1 cellular context compared by ENCODE assay signal in the genomic region with DNA sequence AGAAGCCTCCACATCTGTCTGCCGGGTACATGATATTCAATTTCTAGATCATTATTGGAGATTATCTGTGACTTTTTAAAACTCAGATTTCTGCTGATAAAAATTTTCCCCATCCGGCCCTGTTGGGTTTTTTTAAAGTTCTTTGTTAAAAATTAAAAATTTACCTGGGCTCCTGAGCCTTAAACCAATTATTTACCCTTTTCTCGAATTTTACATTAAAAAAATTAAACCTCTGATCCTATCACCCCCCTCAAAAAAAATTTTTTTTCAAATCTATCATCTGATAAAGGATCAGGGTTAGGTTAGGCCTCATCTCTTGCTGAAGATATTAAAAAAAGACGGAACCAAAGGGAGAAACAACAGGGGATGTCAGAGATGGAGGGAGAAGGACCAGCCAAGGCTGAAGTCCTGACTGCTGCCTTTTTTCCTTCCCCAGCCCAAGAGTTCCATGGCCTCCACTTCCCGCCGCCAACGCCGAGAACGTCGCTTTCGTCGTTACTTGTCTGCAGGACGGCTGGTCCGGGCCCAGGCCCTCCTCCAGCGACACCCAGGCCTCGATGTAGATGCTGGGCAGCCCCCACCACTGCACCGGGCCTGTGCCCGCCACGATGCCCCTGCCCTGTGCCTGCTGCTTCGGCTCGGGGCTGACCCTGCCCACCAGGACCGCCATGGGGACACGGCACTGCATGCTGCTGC.
TF ChIP-seq lines count a peak whose summit lies in the region.

No MANE protein-coding gene starts in this region.

TF ChIP-seq in K562, 482 proteins besides CTCF, POLR2A, EP300 and RAD21 (continues in another document):
- TF ChIP-seq RCOR1 (IDR thresholded peaks at IDR 0.05; ENCODE audit: borderline replicate concordance in 1 of 2, low read depth in 2 of 2, low read length in 2 of 2) (no peak), MYC (IDR thresholded peaks at IDR 0.05; ENCODE audit: low read depth, low read length) (peak; percentile 46; the same call in 1 of the 2 replicates), MYC (CRISPR knock-in tag; IDR thresholded peaks at IDR 0.05; ENCODE audit: borderline replicate concordance, low read depth) (peak; percentile 46; the same call in 1 of the 2 replicates), NCOA2 (IDR thresholded peaks at IDR 0.05; ENCODE audit: partially characterized antibody in 2 of 2) (no peak), EWSR1 (IDR thresholded peaks at IDR 0.05; ENCODE audit: borderline replicate concordance, low read depth, partially characterized antibody) (no peak), GATAD2A (IDR thresholded peaks at IDR 0.05) (0 out of 2 replicates have a peak, but pooled peaks have one; percentile 66), GTF2A2 (tag; IDR thresholded peaks at IDR 0.05) (no peak), MTA1 (IDR thresholded peaks at IDR 0.05; ENCODE audit: borderline replicate concordance) (no peak), TCFL5 (CRISPR knock-in tag; conservative IDR thresholded peaks at IDR 0.05) (no peak), SMARCC2 (IDR thresholded peaks at IDR 0.05; ENCODE audit: low read depth) (peak; percentile 31; the same call in 1 of the 2 replicates), SNIP1 (IDR thresholded peaks at IDR 0.05; ENCODE audit: low read depth) (no peak), ADNP (tag; IDR thresholded peaks at IDR 0.05) (no peak), KDM1A (IDR thresholded peaks at IDR 0.05) (no peak), ASH1L (IDR thresholded peaks at IDR 0.05; ENCODE audit: borderline replicate concordance, low read depth, partially characterized antibody) (no peak), ZBTB1 (CRISPR knock-in tag; IDR thresholded peaks at IDR 0.05; ENCODE audit: borderline replicate concordance, low read depth) (peak; percentile 38; the same call in 1 of the 2 replicates), ZNF324 (CRISPR knock-in tag; IDR thresholded peaks at IDR 0.05) (peak; percentile 19; the same call in 1 of the 2 replicates), CC2D1A (IDR thresholded peaks at IDR 0.05) (no peak), MAFF (IDR thresholded peaks at IDR 0.05; ENCODE audit: low read length) (0 out of 2 replicates have a peak, but pooled peaks have one; percentile 0), SNRNP70 (optimal IDR thresholded peaks at IDR 0.05; ENCODE audit: low read depth, low read length) (no peak), CCAR2 (IDR thresholded peaks at IDR 0.05; ENCODE audit: low read depth, low read length) (no peak), YY1 (IDR thresholded peaks at IDR 0.05; ENCODE audit: borderline replicate concordance in 1 of 3, control insufficient read depth in 1 of 3, extremely low read depth in 1 of 3, insufficient read depth in 3 of 3, insufficient read length in 1 of 3, insufficient replicate concordance in 2 of 3, low read depth in 1 of 3, low read length in 2 of 3) (peak in 2 of 3 experiments; percentile 13 to 77), GTF2F1 (IDR thresholded peaks at IDR 0.05; ENCODE audit: low read depth, low read length) (no peak), CBX2 (IDR thresholded peaks at IDR 0.05; ENCODE audit: insufficient read depth, low read length, poor library complexity, severe bottlenecking) (no peak), ETV1 (tag; conservative IDR thresholded peaks at IDR 0.05; ENCODE audit: low read depth) (no peak), CHD4 (IDR thresholded peaks at IDR 0.05; ENCODE audit: insufficient read depth, insufficient replicate concordance, low read depth, low read length, poor library complexity, severe bottlenecking) (no peak), FOXK1 (CRISPR knock-in tag; IDR thresholded peaks at IDR 0.05; ENCODE audit: borderline replicate concordance) (no peak)
- TF ChIP-seq, protein P1, sequence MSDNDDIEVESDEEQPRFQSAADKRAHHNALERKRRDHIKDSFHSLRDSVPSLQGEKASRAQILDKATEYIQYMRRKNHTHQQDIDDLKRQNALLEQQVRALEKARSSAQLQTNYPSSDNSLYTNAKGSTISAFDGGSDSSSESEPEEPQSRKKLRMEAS (CRISPR knock-in tag; IDR thresholded peaks at IDR 0.05) = peak; percentile 90
- TF ChIP-seq, protein P2, sequence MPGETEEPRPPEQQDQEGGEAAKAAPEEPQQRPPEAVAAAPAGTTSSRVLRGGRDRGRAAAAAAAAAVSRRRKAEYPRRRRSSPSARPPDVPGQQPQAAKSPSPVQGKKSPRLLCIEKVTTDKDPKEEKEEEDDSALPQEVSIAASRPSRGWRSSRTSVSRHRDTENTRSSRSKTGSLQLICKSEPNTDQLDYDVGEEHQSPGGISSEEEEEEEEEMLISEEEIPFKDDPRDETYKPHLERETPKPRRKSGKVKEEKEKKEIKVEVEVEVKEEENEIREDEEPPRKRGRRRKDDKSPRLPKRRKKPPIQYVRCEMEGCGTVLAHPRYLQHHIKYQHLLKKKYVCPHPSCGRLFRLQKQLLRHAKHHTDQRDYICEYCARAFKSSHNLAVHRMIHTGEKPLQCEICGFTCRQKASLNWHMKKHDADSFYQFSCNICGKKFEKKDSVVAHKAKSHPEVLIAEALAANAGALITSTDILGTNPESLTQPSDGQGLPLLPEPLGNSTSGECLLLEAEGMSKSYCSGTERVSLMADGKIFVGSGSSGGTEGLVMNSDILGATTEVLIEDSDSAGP (CRISPR knock-in tag; IDR thresholded peaks at IDR 0.05) = no peak
- TF ChIP-seq, protein P3, sequence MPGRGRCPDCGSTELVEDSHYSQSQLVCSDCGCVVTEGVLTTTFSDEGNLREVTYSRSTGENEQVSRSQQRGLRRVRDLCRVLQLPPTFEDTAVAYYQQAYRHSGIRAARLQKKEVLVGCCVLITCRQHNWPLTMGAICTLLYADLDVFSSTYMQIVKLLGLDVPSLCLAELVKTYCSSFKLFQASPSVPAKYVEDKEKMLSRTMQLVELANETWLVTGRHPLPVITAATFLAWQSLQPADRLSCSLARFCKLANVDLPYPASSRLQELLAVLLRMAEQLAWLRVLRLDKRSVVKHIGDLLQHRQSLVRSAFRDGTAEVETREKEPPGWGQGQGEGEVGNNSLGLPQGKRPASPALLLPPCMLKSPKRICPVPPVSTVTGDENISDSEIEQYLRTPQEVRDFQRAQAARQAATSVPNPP (IDR thresholded peaks at IDR 0.05; ENCODE audit: borderline replicate concordance, insufficient read depth, insufficient read length) = no peak
- TF ChIP-seq, protein P4, sequence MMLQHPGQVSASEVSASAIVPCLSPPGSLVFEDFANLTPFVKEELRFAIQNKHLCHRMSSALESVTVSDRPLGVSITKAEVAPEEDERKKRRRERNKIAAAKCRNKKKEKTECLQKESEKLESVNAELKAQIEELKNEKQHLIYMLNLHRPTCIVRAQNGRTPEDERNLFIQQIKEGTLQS (IDR thresholded peaks at IDR 0.05) = no peak
- TF ChIP-seq, protein P4 (CRISPR knock-in tag; conservative IDR thresholded peaks at IDR 0.05) = no peak
- TF ChIP-seq, protein P5, sequence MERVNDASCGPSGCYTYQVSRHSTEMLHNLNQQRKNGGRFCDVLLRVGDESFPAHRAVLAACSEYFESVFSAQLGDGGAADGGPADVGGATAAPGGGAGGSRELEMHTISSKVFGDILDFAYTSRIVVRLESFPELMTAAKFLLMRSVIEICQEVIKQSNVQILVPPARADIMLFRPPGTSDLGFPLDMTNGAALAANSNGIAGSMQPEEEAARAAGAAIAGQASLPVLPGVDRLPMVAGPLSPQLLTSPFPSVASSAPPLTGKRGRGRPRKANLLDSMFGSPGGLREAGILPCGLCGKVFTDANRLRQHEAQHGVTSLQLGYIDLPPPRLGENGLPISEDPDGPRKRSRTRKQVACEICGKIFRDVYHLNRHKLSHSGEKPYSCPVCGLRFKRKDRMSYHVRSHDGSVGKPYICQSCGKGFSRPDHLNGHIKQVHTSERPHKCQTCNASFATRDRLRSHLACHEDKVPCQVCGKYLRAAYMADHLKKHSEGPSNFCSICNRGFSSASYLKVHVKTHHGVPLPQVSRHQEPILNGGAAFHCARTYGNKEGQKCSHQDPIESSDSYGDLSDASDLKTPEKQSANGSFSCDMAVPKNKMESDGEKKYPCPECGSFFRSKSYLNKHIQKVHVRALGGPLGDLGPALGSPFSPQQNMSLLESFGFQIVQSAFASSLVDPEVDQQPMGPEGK (CRISPR knock-in tag; IDR thresholded peaks at IDR 0.05; ENCODE audit: borderline replicate concordance) = no peak
- TF ChIP-seq, protein P6, sequence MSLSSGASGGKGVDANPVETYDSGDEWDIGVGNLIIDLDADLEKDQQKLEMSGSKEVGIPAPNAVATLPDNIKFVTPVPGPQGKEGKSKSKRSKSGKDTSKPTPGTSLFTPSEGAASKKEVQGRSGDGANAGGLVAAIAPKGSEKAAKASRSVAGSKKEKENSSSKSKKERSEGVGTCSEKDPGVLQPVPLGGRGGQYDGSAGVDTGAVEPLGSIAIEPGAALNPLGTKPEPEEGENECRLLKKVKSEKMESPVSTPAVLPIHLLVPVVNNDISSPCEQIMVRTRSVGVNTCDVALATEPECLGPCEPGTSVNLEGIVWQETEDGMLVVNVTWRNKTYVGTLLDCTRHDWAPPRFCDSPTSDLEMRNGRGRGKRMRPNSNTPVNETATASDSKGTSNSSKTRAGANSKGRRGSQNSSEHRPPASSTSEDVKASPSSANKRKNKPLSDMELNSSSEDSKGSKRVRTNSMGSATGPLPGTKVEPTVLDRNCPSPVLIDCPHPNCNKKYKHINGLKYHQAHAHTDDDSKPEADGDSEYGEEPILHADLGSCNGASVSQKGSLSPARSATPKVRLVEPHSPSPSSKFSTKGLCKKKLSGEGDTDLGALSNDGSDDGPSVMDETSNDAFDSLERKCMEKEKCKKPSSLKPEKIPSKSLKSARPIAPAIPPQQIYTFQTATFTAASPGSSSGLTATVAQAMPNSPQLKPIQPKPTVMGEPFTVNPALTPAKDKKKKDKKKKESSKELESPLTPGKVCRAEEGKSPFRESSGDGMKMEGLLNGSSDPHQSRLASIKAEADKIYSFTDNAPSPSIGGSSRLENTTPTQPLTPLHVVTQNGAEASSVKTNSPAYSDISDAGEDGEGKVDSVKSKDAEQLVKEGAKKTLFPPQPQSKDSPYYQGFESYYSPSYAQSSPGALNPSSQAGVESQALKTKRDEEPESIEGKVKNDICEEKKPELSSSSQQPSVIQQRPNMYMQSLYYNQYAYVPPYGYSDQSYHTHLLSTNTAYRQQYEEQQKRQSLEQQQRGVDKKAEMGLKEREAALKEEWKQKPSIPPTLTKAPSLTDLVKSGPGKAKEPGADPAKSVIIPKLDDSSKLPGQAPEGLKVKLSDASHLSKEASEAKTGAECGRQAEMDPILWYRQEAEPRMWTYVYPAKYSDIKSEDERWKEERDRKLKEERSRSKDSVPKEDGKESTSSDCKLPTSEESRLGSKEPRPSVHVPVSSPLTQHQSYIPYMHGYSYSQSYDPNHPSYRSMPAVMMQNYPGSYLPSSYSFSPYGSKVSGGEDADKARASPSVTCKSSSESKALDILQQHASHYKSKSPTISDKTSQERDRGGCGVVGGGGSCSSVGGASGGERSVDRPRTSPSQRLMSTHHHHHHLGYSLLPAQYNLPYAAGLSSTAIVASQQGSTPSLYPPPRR (CRISPR knock-in tag; IDR thresholded peaks at IDR 0.05; ENCODE audit: borderline replicate concordance) = no peak
- TF ChIP-seq, protein P7, sequence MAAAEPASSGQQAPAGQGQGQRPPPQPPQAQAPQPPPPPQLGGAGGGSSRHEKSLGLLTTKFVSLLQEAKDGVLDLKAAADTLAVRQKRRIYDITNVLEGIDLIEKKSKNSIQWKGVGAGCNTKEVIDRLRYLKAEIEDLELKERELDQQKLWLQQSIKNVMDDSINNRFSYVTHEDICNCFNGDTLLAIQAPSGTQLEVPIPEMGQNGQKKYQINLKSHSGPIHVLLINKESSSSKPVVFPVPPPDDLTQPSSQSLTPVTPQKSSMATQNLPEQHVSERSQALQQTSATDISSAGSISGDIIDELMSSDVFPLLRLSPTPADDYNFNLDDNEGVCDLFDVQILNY (CRISPR knock-in tag; IDR thresholded peaks at IDR 0.05) = no peak
- TF ChIP-seq, protein P8, sequence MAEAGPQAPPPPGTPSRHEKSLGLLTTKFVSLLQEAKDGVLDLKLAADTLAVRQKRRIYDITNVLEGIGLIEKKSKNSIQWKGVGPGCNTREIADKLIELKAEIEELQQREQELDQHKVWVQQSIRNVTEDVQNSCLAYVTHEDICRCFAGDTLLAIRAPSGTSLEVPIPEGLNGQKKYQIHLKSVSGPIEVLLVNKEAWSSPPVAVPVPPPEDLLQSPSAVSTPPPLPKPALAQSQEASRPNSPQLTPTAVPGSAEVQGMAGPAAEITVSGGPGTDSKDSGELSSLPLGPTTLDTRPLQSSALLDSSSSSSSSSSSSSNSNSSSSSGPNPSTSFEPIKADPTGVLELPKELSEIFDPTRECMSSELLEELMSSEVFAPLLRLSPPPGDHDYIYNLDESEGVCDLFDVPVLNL (CRISPR knock-in tag; IDR thresholded peaks at IDR 0.05; ENCODE audit: low read depth) = peak; percentile 20; the same call in 1 of the 2 replicates
- TF ChIP-seq, protein P9, sequence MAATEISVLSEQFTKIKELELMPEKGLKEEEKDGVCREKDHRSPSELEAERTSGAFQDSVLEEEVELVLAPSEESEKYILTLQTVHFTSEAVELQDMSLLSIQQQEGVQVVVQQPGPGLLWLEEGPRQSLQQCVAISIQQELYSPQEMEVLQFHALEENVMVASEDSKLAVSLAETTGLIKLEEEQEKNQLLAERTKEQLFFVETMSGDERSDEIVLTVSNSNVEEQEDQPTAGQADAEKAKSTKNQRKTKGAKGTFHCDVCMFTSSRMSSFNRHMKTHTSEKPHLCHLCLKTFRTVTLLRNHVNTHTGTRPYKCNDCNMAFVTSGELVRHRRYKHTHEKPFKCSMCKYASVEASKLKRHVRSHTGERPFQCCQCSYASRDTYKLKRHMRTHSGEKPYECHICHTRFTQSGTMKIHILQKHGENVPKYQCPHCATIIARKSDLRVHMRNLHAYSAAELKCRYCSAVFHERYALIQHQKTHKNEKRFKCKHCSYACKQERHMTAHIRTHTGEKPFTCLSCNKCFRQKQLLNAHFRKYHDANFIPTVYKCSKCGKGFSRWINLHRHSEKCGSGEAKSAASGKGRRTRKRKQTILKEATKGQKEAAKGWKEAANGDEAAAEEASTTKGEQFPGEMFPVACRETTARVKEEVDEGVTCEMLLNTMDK (IDR thresholded peaks at IDR 0.05; ENCODE audit: borderline replicate concordance, insufficient read depth, low read depth, low read length, poor library complexity, severe bottlenecking) = peak; percentile 11
- TF ChIP-seq, protein P10, sequence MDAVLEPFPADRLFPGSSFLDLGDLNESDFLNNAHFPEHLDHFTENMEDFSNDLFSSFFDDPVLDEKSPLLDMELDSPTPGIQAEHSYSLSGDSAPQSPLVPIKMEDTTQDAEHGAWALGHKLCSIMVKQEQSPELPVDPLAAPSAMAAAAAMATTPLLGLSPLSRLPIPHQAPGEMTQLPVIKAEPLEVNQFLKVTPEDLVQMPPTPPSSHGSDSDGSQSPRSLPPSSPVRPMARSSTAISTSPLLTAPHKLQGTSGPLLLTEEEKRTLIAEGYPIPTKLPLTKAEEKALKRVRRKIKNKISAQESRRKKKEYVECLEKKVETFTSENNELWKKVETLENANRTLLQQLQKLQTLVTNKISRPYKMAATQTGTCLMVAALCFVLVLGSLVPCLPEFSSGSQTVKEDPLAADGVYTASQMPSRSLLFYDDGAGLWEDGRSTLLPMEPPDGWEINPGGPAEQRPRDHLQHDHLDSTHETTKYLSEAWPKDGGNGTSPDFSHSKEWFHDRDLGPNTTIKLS (IDR thresholded peaks at IDR 0.05; ENCODE audit: borderline replicate concordance, low read depth) = peak; percentile 50; the same call in 1 of the 2 replicates
